9 cellular contexts compared by ENCODE assay signal in genomic region chr4:172998527-172999469, GRCh38.
DNase-seq lines count a peak whose midpoint lies in the region; ATAC-seq and TF ChIP-seq lines count a peak whose summit lies in the region.
"Had no signal": no experiment of that assay in that cellular context is flagged by ENCODE, and none has a peak within 500 bp of the region (broad histone marks: within the 10 kb centered on the region; RNA-seq: fewer than 3 reads in every experiment).

No MANE protein-coding gene starts in this region.

- H3K36me3 ChIP-seq in gastroesophageal sphincter = no peaks in the 10 kb centered on the region

- H3K9me3 ChIP-seq in AG04450 (ENCODE audit: control insufficient read depth, insufficient read depth, low read length) (no peaks in the 10 kb centered on the region), gastroesophageal sphincter (no peaks in the 10 kb centered on the region)

- 57 to 65% methylated on average over 7 of the region's 7 CpGs for WGBS in gastroesophageal sphincter (ENCODE audit: low coverage in 1 of 2), 2 donors

- no peaks in the 10 kb centered on the region for H3K27me3 ChIP-seq in AG04450 (ENCODE audit: control insufficient read depth, insufficient read depth, low read length)
- no peaks in the 10 kb centered on the region for H3K27me3 ChIP-seq in gastroesophageal sphincter

- no peaks in the 10 kb centered on the region for H3K4me1 ChIP-seq in gastroesophageal sphincter

- TF ChIP-seq EP300 in gastroesophageal sphincter (IDR thresholded peaks at IDR 0.05) = no peak

- H3K4me3 ChIP-seq in AG04450 (ENCODE audit: low read depth, low read length) (no peak overlapping the region), gastroesophageal sphincter (no peak overlapping the region)

- POLR2A ChIA-PET in AG04450 (lab: Yijun Ruan, JAX) = no interaction called here

- CTCF ChIA-PET in AG04450 (lab: Charles Lee) = interaction anchor here (3.5 kb wide), 1 partner anchor 14 kb away, joined by 30 read pairs; no protein-coding TSS in a partner anchor

- H3K27ac ChIP-seq in AG04450 (ENCODE audit: low read depth, low read length) (peak overlapping the region; percentile 47), gastroesophageal sphincter (peak overlapping the region in 1 of 4 donors; percentile 15)

- TF ChIP-seq POLR2A in gastroesophageal sphincter (IDR thresholded peaks at IDR 0.05) = no peak

- intact Hi-C loops in posterior vena cava (cut with DNase I) = no loop called here

- no peak for DNase-seq in AG04450 (ENCODE audit: low read depth, low spot score)
- DNase-seq in SW480 (ENCODE audit: low spot score) = peak; percentile 26
- DNase-seq in posterior vena cava (ENCODE audit: low spot score) = no peak
- DNase-seq: activated B cell treated with CpG ODN at 0.5 μM for 24 hours had no signal

- TF ChIP-seq CTCF in AG04450 (IDR thresholded peaks at IDR 0.05; ENCODE audit: low read depth, low read length) = no peak
- TF ChIP-seq CTCF in gastroesophageal sphincter (IDR thresholded peaks at IDR 0.05) = no peak

- ATAC-seq in HG03442 (IDR thresholded peaks at IDR 0.05; ENCODE audit: unreplicated experiment) = peak; percentile 39
- peak; percentile 36 for ATAC-seq in gastroesophageal sphincter
- ATAC-seq in HG03175 (IDR thresholded peaks at IDR 0.05; ENCODE audit: unreplicated experiment) = no peak
- ATAC-seq in HG03342 (IDR thresholded peaks at IDR 0.05; ENCODE audit: unreplicated experiment) = no peak
- ATAC-seq in HG03039 (IDR thresholded peaks at IDR 0.05; ENCODE audit: unreplicated experiment) = no peak

Comparison
In these comparisons a context has a peak if more than half of its experiments do, and no peak if none do; other contexts are left out.
1. ATAC-seq: peak in HG03442 (single experiment) and gastroesophageal sphincter (single experiment); none in HG03175 (single experiment), HG03342 (single experiment) and HG03039 (single experiment).